ENCODE assay signal across 18 cellular contexts in the genomic region with DNA sequence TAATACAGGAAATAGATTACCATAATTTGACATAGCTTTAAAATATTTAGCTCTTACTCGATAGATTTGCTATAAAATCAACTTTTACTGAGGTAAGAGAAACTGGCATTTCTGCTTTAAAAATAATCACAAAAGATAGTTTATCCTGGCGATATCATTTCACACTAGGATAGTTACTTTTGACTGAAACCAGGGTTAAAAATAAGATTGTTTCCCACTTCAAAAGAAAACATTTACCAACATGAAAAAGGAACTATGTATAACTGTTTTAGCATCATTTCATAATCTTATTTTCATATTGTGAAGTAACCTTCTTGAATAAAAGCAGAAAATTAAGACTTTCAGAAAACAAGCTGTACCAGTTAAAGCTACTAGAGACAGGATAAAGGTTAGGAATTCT.
"Had no signal": no experiment of that assay in that cellular context is flagged by ENCODE, and none has a peak within 500 bp of the region (broad histone marks: within the 10 kb centered on the region; RNA-seq: fewer than 3 reads in every experiment).

No MANE protein-coding gene starts in this region.

- H3K27ac Mint-ChIP-seq: activated naive CD8-positive, alpha-beta T cell; natural killer cell treated with Interleukin-12 subunit alpha and Interleukin-12 subunit beta and Interleukin-15 and Interleukin-18, amount 100 ng/mL, for 72 hours; stimulated activated memory B cell treated with anti-CD40 and anti-IgM and Interleukin-4, amounts not matched to agents 10 μg/mL and 1 μg/mL and 100 μg/mL, for 72 hours had no signal

- DNase-seq: activated CD8-positive, alpha-beta memory T cell treated with anti-CD3 and anti-CD28 coated beads, Interleukin-2, amount 50 U/mL, for 48 hours; anterior cingulate cortex; colonic mucosa; effector CD4-positive, alpha-beta T cell; foreskin melanocyte; head of caudate nucleus; mucosa of descending colon; psoas muscle; right lobe of liver; spleen; stimulated activated CD4-positive, alpha-beta T cell treated with anti-CD3 and anti-CD28 coated beads, Interleukin-1b, Interleukin-23, amount 100 ng/mL, for 48 hours; substantia nigra; upper lobe of right lung had no signal

- H3K27me3 Mint-ChIP-seq: activated naive CD8-positive, alpha-beta T cell; natural killer cell treated with Interleukin-12 subunit alpha and Interleukin-12 subunit beta and Interleukin-15 and Interleukin-18, amount 100 ng/mL, for 72 hours; stimulated activated memory B cell treated with anti-CD40 and anti-IgM and Interleukin-4, amounts not matched to agents 10 μg/mL and 1 μg/mL and 100 μg/mL, for 72 hours had no signal

- H3K9me3 ChIP-seq: colonic mucosa, mucosa of descending colon, psoas muscle, right lobe of liver, spleen, upper lobe of right lung had no signal

- H3K4me3 Mint-ChIP-seq: activated naive CD8-positive, alpha-beta T cell; natural killer cell treated with Interleukin-12 subunit alpha and Interleukin-12 subunit beta and Interleukin-15 and Interleukin-18, amount 100 ng/mL, for 72 hours; stimulated activated memory B cell treated with anti-CD40 and anti-IgM and Interleukin-4, amounts not matched to agents 10 μg/mL and 1 μg/mL and 100 μg/mL, for 72 hours had no signal

- ATAC-seq: activated CD4-positive, CD25-positive, alpha-beta regulatory T cell treated with anti-CD3 and anti-CD28 coated beads, Interleukin-2, amount 50 U/mL, for 24 hours; natural killer cell treated with Interleukin-12 subunit alpha and Interleukin-12 subunit beta and Interleukin-15 and Interleukin-18, amount 100 ng/mL, for 72 hours; stimulated activated memory B cell treated with anti-CD40 and anti-IgM and Interleukin-4, amounts not matched to agents 10 μg/mL and 1 μg/mL and 100 μg/mL, for 72 hours had no signal

- H3K9me3 Mint-ChIP-seq: natural killer cell treated with Interleukin-12 subunit alpha and Interleukin-12 subunit beta and Interleukin-15 and Interleukin-18, amount 100 ng/mL, for 72 hours; stimulated activated memory B cell treated with anti-CD40 and anti-IgM and Interleukin-4, amounts not matched to agents 10 μg/mL and 1 μg/mL and 100 μg/mL, for 72 hours had no signal

- H3K36me3 ChIP-seq: colonic mucosa had no signal

- H3K4me1 ChIP-seq: colonic mucosa, psoas muscle, upper lobe of right lung had no signal

- FAIRE-seq: bronchial epithelial cell had no signal

- H3K27ac ChIP-seq: colonic mucosa, psoas muscle, right lobe of liver, upper lobe of right lung had no signal

- H3K4me1 Mint-ChIP-seq: stimulated activated memory B cell treated with anti-CD40 and anti-IgM and Interleukin-4, amounts not matched to agents 10 μg/mL and 1 μg/mL and 100 μg/mL, for 72 hours had no signal

- H3K27me3 ChIP-seq: colonic mucosa, right lobe of liver, spleen, upper lobe of right lung had no signal

- H3K4me3 ChIP-seq: colonic mucosa, mucosa of descending colon, psoas muscle, right lobe of liver, spleen, upper lobe of right lung had no signal
